8 cellular contexts compared by ENCODE assay signal in the genomic region with DNA sequence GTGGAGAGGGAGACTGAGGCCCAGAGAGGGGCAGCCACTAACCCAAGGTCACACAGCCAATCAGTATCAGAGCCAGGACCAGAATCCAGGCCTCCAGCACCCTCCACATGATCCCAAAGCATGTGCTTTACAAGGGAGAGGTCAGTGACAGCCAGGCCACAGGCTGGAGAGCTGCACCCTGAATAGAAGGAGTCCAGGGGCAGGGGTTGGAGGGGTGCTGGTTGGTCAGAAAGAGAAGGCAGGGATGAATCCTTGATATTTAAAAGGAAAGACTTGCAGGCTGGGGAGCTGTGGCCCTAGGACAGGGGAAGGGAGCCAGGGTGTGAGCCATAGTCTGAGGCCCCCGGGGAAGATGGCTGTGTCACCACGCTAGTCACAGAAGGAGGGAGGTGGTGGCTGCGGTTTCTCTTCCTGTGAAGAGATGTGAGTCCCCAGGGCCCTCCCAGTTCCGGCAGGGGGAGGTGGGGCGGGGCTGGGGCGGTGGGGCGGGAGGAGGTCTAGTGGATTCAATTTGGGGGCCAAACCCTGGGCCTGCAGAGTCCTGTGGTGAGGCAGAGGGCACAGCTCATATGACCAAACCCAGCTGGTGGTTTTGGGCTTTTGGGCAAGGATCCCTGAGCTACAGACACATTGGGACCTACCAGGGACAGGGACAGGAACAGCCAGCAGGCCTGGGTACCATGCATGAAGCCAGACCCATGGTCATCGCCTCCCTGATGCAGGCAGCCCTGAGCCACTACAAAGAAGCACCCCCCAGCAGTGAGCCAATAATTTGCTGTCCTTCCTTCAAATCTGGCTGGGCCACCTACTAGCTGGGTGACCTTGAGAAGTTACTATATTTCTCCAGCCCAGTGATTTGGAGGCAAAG. TPM values are rescaled to one million over a fixed set of nuclear protein-coding genes. Genes with fewer than 3 reads are reported as not detected.
DNase-seq lines count a peak whose midpoint lies in the region; ATAC-seq and TF ChIP-seq lines count a peak whose summit lies in the region.

No MANE protein-coding gene starts in this region.

- no peak for TF ChIP-seq CTCF in DOHH2 (IDR thresholded peaks at IDR 0.05; ENCODE audit: low read depth, low read length, poor library complexity, severe bottlenecking)
- TF ChIP-seq CTCF in left lung (IDR thresholded peaks at IDR 0.05) = no peak

- peaks cover 12% of the 10 kb centered on the region for H3F3A ChIP-seq in DOHH2 (ENCODE audit: control insufficient read depth, insufficient read depth)

- H3K36me3 ChIP-seq in DOHH2 (ENCODE audit: control insufficient read depth, low read length) = peaks cover 82% of the 10 kb centered on the region
- H3K36me3 ChIP-seq in left lung = peaks cover 0 to 34% of the 10 kb centered on the region in 2 donors
- no peaks in the 10 kb centered on the region for H3K36me3 ChIP-seq in HAP-1 (replicated peaks)

- no peaks in the 10 kb centered on the region for H3K9me3 ChIP-seq in DOHH2 (ENCODE audit: control insufficient read depth, insufficient read depth, low read length)
- H3K9me3 ChIP-seq in left lung = no peaks in the 10 kb centered on the region
- H3K9me3 ChIP-seq in HAP-1 = no peaks in the 10 kb centered on the region

- ATAC-seq in HG02798 (IDR thresholded peaks at IDR 0.05; ENCODE audit: poor library complexity, unreplicated experiment) (peak; percentile 46), left lung (peak; percentile 68), GM21367 (IDR thresholded peaks at IDR 0.05; ENCODE audit: unreplicated experiment) (no peak)

- peak overlapping the region; percentile 91 for H3K27ac ChIP-seq in DOHH2 (ENCODE audit: low read depth, low read length)
- peak overlapping the region; percentile 31 to 90 for H3K27ac ChIP-seq in left lung

- H4K20me1 ChIP-seq in DOHH2 (ENCODE audit: control insufficient read depth, insufficient read depth, low read depth, low read length) = no peaks in the 10 kb centered on the region

- peaks cover 63% of the 10 kb centered on the region for H3K4me1 ChIP-seq in DOHH2 (ENCODE audit: control insufficient read depth, low read length)
- H3K4me1 ChIP-seq in left lung = peaks cover 17 to 78% of the 10 kb centered on the region in 2 donors
- H3K4me1 ChIP-seq in HAP-1 = no peaks in the 10 kb centered on the region

- H3K9me2 ChIP-seq in DOHH2 (replicated peaks; ENCODE audit: control insufficient read depth, low read length) = no peaks in the 10 kb centered on the region

- H3K27me3 ChIP-seq in DOHH2 (ENCODE audit: control insufficient read depth, low read length) = no peaks in the 10 kb centered on the region
- peaks cover 0 to 34% of the 10 kb centered on the region in 2 donors for H3K27me3 ChIP-seq in left lung
- H3K27me3 ChIP-seq in HAP-1 (ENCODE audit: low read depth) = no peaks in the 10 kb centered on the region

- H3K4me2 ChIP-seq in DOHH2 (ENCODE audit: low read length) = peak overlapping the region; percentile 73

- H3K79me2 ChIP-seq in DOHH2 (ENCODE audit: control insufficient read depth, low read length) = peaks cover 36% of the 10 kb centered on the region

- in situ Hi-C loops in HAP-1 (cut with MboI; ENCODE audit: low sequenced_read_pairs) = no loop called here

- intact Hi-C loops in left lung (cut with DNase I) = no loop called here

- peak overlapping the region; percentile 64 for H3K4me3 ChIP-seq in DOHH2 (ENCODE audit: low read length)
- H3K4me3 ChIP-seq in left lung = peak overlapping the region in 1 of 2 donors; percentile 27
- no peak overlapping the region for H3K4me3 ChIP-seq in HAP-1

- DNase-seq in SIG-M5 treated with dmso at 0.1 percent for 504 hours (lab: John Stamatoyannopoulos, UW; ENCODE audit: unreplicated experiment) = peak; percentile 86
- peak; percentile 96 for DNase-seq in activated effector memory CD4-positive, alpha-beta T cell treated with anti-CD3 and anti-CD28 coated beads, Interleukin-2, amount 50 U/mL, for 16 hours
- peak; percentile 78 to 91 for DNase-seq in left lung
- DNase-seq in stimulated activated CD8-positive, alpha-beta memory T cell treated with anti-CD3 and anti-CD28 coated beads, Interleukin-7, amount 100 ng/mL, for 48 hours (ENCODE audit: extremely low read depth in 1 of 2, low read depth in 1 of 2) = peak; percentile 81 to 93
- DNase-seq in HAP-1 (ENCODE audit: low spot score in 2 of 2) = no peak

RNA-seq across cellular contexts. Expression of gene RAC2, which starts 14.0 kb away (rescaled TPM):
- 10 to 100 TPM; 40.9 to 77.2 TPM for total RNA-seq in left lung

RNA-seq across cellular contexts. Expression of gene SSTR3, which starts 17.8 kb away (rescaled TPM):
- total RNA-seq in left lung = under 1 TPM in 1 of 2 donors, not detected in 1; 0.26 TPM

RNA-seq across cellular contexts. Expression of gene C1QTNF6, which starts 42.0 kb away (rescaled TPM):
- total RNA-seq in left lung = 10 to 100 TPM in 1 of 2 donors, 1 to 10 TPM in 1; 7.2 to 16.0 TPM

RNA-seq across cellular contexts. Expression of gene CYTH4, which starts 52.3 kb away (rescaled TPM):
- 10 to 100 TPM; 16.2 to 63.4 TPM for total RNA-seq in left lung

Comparison
In these comparisons a context has a peak if more than half of its experiments do, and no peak if none do; other contexts are left out.
1. DNase-seq: peak in SIG-M5 treated with dmso at 0.1 percent for 504 hours (single experiment), activated effector memory CD4-positive, alpha-beta T cell treated with anti-CD3 and anti-CD28 coated beads, Interleukin-2, amount 50 U/mL, for 16 hours (single experiment), left lung (2 of 2) and stimulated activated CD8-positive, alpha-beta memory T cell treated with anti-CD3 and anti-CD28 coated beads, Interleukin-7, amount 100 ng/mL, for 48 hours (2 of 2); none in HAP-1 (0 of 2).